1 cellular context compared by ENCODE assay signal in the genomic region with DNA sequence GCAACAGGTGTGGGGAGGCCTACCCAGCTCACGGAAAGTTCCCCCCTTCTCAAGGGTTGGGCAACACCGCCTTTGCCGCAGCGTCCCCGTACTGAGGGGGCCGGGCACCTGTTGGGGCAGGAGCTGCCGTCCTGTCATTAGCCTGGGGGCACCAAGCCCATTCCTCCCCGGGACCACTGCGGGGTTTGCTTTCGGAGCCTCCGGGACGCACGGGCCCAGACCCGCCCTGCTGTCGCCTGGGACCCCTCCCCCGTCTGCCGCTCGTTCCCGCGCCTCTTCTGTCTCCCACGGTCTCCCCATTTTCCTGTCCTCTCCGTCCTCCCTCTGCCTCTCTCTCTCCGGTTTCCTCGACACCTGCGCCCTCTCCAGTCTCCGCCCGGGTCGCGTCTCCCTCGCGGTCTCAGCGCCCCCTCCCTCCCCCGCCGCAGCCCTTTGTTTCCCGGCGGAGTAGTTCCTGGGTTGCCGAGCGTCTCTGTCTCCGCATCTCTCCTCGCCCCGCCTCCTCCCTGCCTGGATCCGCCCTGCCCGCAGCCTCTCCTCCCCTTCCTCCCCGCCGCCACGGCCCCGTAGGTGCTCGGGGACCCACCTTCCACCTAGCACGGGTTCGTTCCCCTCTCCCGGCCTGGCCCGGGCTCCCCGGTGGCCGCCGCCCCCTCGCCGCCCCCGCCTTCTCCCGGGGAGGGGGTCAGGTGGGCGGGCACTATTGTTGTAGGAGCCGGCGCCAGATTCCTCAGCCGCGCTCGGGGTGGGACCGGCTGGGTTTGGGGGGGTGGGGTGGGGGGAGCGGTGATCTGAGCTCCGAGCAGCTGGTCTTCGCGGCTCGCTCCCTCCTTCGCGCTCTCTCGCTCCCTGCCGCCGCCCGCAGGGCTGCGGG.
TF ChIP-seq lines count a peak whose summit lies in the region.

A gene (plus strand): TSS at position 540 of the 874 bp plus-strand sequence. CDS start 434 bp downstream, outside the sequence.

TF ChIP-seq in WTC11, 78 proteins besides CTCF, POLR2A, EP300 and RAD21 (continued from another document):
- TF ChIP-seq, protein P1, sequence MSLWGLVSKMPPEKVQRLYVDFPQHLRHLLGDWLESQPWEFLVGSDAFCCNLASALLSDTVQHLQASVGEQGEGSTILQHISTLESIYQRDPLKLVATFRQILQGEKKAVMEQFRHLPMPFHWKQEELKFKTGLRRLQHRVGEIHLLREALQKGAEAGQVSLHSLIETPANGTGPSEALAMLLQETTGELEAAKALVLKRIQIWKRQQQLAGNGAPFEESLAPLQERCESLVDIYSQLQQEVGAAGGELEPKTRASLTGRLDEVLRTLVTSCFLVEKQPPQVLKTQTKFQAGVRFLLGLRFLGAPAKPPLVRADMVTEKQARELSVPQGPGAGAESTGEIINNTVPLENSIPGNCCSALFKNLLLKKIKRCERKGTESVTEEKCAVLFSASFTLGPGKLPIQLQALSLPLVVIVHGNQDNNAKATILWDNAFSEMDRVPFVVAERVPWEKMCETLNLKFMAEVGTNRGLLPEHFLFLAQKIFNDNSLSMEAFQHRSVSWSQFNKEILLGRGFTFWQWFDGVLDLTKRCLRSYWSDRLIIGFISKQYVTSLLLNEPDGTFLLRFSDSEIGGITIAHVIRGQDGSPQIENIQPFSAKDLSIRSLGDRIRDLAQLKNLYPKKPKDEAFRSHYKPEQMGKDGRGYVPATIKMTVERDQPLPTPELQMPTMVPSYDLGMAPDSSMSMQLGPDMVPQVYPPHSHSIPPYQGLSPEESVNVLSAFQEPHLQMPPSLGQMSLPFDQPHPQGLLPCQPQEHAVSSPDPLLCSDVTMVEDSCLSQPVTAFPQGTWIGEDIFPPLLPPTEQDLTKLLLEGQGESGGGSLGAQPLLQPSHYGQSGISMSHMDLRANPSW (CRISPR knock-in tag; conservative IDR thresholded peaks at IDR 0.05; ENCODE audit: low read depth), result no peak
- TF ChIP-seq, protein P2, sequence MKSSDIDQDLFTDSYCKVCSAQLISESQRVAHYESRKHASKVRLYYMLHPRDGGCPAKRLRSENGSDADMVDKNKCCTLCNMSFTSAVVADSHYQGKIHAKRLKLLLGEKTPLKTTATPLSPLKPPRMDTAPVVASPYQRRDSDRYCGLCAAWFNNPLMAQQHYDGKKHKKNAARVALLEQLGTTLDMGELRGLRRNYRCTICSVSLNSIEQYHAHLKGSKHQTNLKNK (CRISPR knock-in tag; IDR thresholded peaks at IDR 0.05), result no peak
- no peak for TF ChIP-seq NFYB (CRISPR knock-in tag; conservative IDR thresholded peaks at IDR 0.05; ENCODE audit: low read depth)
- TF ChIP-seq, protein P3, sequence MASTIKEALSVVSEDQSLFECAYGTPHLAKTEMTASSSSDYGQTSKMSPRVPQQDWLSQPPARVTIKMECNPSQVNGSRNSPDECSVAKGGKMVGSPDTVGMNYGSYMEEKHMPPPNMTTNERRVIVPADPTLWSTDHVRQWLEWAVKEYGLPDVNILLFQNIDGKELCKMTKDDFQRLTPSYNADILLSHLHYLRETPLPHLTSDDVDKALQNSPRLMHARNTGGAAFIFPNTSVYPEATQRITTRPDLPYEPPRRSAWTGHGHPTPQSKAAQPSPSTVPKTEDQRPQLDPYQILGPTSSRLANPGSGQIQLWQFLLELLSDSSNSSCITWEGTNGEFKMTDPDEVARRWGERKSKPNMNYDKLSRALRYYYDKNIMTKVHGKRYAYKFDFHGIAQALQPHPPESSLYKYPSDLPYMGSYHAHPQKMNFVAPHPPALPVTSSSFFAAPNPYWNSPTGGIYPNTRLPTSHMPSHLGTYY (CRISPR knock-in tag; IDR thresholded peaks at IDR 0.05), result no peak
- TF ChIP-seq, protein P4, sequence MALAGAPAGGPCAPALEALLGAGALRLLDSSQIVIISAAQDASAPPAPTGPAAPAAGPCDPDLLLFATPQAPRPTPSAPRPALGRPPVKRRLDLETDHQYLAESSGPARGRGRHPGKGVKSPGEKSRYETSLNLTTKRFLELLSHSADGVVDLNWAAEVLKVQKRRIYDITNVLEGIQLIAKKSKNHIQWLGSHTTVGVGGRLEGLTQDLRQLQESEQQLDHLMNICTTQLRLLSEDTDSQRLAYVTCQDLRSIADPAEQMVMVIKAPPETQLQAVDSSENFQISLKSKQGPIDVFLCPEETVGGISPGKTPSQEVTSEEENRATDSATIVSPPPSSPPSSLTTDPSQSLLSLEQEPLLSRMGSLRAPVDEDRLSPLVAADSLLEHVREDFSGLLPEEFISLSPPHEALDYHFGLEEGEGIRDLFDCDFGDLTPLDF (CRISPR knock-in tag; IDR thresholded peaks at IDR 0.05), result no peak
- TF ChIP-seq ESRRA (CRISPR knock-in tag; IDR thresholded peaks at IDR 0.05; ENCODE audit: borderline replicate concordance), result no peak
- no peak for TF ChIP-seq ZNF671 (CRISPR knock-in tag; IDR thresholded peaks at IDR 0.05)
- TF ChIP-seq, protein P5, sequence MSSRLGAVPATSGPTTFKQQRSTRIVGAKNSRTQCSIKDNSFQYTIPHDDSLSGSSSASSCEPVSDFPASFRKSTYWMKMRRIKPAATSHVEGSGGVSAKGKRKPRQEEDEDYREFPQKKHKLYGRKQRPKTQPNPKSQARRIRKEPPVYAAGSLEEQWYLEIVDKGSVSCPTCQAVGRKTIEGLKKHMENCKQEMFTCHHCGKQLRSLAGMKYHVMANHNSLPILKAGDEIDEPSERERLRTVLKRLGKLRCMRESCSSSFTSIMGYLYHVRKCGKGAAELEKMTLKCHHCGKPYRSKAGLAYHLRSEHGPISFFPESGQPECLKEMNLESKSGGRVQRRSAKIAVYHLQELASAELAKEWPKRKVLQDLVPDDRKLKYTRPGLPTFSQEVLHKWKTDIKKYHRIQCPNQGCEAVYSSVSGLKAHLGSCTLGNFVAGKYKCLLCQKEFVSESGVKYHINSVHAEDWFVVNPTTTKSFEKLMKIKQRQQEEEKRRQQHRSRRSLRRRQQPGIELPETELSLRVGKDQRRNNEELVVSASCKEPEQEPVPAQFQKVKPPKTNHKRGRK (CRISPR knock-in tag; IDR thresholded peaks at IDR 0.05; ENCODE audit: borderline replicate concordance), result no peak
- peak; percentile 91 for TF ChIP-seq ZNF263 (CRISPR knock-in tag; IDR thresholded peaks at IDR 0.05; ENCODE audit: low read depth)
- no peak for TF ChIP-seq ZNF121 (CRISPR knock-in tag; IDR thresholded peaks at IDR 0.05)
- TF ChIP-seq PRRX2 (CRISPR knock-in tag; IDR thresholded peaks at IDR 0.05), result no peak
- TF ChIP-seq, protein P6, sequence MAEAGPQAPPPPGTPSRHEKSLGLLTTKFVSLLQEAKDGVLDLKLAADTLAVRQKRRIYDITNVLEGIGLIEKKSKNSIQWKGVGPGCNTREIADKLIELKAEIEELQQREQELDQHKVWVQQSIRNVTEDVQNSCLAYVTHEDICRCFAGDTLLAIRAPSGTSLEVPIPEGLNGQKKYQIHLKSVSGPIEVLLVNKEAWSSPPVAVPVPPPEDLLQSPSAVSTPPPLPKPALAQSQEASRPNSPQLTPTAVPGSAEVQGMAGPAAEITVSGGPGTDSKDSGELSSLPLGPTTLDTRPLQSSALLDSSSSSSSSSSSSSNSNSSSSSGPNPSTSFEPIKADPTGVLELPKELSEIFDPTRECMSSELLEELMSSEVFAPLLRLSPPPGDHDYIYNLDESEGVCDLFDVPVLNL (CRISPR knock-in tag; IDR thresholded peaks at IDR 0.05; ENCODE audit: borderline replicate concordance, low read depth), result no peak
- 0 out of 2 replicates have a peak, but pooled peaks have one; percentile 46 for TF ChIP-seq SMAD3 (CRISPR knock-in tag; IDR thresholded peaks at IDR 0.05; ENCODE audit: borderline replicate concordance)
- no peak for TF ChIP-seq CREM (CRISPR knock-in tag; IDR thresholded peaks at IDR 0.05)
- TF ChIP-seq ETV6 (CRISPR knock-in tag; IDR thresholded peaks at IDR 0.05), result peak; percentile 38; the same call in 1 of the 2 replicates
- no peak for TF ChIP-seq ZNF138 (CRISPR knock-in tag; conservative IDR thresholded peaks at IDR 0.05)
- TF ChIP-seq, protein P7, sequence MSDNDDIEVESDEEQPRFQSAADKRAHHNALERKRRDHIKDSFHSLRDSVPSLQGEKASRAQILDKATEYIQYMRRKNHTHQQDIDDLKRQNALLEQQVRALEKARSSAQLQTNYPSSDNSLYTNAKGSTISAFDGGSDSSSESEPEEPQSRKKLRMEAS (CRISPR knock-in tag; IDR thresholded peaks at IDR 0.05), result no peak
- no peak for TF ChIP-seq ATF1 (CRISPR knock-in tag; IDR thresholded peaks at IDR 0.05)
- TF ChIP-seq NFATC4 (CRISPR knock-in tag; IDR thresholded peaks at IDR 0.05), result no peak
- TF ChIP-seq, protein P8, sequence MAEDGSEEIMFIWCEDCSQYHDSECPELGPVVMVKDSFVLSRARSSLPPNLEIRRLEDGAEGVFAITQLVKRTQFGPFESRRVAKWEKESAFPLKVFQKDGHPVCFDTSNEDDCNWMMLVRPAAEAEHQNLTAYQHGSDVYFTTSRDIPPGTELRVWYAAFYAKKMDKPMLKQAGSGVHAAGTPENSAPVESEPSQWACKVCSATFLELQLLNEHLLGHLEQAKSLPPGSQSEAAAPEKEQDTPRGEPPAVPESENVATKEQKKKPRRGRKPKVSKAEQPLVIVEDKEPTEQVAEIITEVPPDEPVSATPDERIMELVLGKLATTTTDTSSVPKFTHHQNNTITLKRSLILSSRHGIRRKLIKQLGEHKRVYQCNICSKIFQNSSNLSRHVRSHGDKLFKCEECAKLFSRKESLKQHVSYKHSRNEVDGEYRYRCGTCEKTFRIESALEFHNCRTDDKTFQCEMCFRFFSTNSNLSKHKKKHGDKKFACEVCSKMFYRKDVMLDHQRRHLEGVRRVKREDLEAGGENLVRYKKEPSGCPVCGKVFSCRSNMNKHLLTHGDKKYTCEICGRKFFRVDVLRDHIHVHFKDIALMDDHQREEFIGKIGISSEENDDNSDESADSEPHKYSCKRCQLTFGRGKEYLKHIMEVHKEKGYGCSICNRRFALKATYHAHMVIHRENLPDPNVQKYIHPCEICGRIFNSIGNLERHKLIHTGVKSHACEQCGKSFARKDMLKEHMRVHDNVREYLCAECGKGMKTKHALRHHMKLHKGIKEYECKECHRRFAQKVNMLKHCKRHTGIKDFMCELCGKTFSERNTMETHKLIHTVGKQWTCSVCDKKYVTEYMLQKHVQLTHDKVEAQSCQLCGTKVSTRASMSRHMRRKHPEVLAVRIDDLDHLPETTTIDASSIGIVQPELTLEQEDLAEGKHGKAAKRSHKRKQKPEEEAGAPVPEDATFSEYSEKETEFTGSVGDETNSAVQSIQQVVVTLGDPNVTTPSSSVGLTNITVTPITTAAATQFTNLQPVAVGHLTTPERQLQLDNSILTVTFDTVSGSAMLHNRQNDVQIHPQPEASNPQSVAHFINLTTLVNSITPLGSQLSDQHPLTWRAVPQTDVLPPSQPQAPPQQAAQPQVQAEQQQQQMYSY (CRISPR knock-in tag; IDR thresholded peaks at IDR 0.05), result no peak
- TF ChIP-seq HMGA2 (CRISPR knock-in tag; IDR thresholded peaks at IDR 0.05), result no peak
- TF ChIP-seq FOXK1 (CRISPR knock-in tag; IDR thresholded peaks at IDR 0.05), result no peak; the same call in none of the 2 replicates
- TF ChIP-seq ZNF416 (CRISPR knock-in tag; IDR thresholded peaks at IDR 0.05), result no peak
